In the genomic region with DNA sequence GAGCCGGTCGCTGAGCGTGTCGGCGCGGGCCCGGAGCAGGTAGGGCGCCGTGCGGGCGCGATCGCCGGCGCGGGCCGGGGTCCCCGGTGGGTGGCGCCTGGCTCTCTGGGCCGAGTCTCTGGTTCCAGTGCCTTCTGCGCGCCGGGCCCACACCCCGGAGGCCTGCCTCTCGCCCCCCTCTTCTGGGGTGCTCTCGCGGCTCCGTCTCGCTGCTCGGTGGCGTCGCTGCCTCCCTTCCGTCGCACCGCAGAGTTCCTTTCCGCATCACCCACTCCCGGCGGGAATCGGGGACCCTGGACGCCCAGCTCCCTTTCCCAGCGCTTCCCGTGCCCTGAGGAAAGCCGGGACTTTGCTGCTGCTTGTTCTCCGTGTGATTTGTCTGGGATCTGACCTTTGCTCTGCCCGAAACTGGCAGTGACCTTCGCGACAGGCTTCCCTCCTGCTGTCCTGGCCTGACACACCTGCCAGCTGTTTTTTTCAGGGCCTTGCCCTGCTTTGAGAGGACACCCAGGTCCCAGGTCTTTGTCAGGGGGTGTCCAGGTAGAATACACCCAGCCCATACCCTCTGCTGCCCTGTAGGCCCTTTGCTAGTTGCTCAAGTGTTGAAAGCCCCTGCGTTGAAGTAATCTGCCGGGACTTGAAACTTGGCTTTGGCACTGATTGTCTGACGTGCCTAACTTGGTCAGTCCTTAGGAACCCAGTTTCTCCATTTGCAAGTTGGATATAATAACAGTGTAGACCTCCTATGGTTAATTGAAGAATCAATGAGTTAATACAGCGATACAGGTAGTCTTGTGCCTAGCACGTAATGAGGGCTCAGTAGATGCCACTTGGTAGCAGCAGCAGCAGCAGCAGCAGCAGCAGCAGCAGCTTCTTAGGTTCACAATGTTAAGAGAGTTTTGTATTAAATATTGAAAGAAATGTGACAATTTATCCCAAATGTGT, we compare ENCODE assay signal across 8 cellular contexts. TPM values are rescaled to one million over a fixed set of nuclear protein-coding genes. Genes with fewer than 3 reads are reported as not detected.
DNase-seq lines count a peak whose midpoint lies in the region; ATAC-seq, FAIRE-seq and TF ChIP-seq lines count a peak whose summit lies in the region.

No MANE protein-coding gene starts in this region.

- peaks cover 51% of the 10 kb centered on the region for H3K79me2 ChIP-seq in GM23248 (ENCODE audit: insufficient read depth)

- no peaks in the 10 kb centered on the region for H3K9me2 ChIP-seq in GM23248 (ENCODE audit: insufficient read depth)

- peak overlapping the region; percentile 96 for H3K4me2 ChIP-seq in GM23248 (ENCODE audit: unreplicated experiment)

- H3K36me3 Mint-ChIP-seq in activated CD8-positive, alpha-beta T cell treated with anti-CD3 and anti-CD28 coated beads for 36 hours (ENCODE audit: low read depth) = peaks cover 2% of the 10 kb centered on the region

- H3F3A ChIP-seq in GM23248 (ENCODE audit: insufficient read depth) = peaks cover 23% of the 10 kb centered on the region

- H3K4me3 ChIP-seq in GM23248 (peak overlapping the region; percentile 90), mucosa of rectum (ENCODE audit: low read length in 2 of 2) (peak overlapping the region; percentile 80 to 92), upper lobe of left lung (peak overlapping the region; percentile 78 to 92 (median 84))

- in situ Hi-C loops in GM23248 (cut with MboI) = no loop called here

- H3K36me3 ChIP-seq in GM23248 (ENCODE audit: low read depth) = no peaks in the 10 kb centered on the region
- H3K36me3 ChIP-seq in mucosa of rectum (ENCODE audit: control insufficient read depth in 2 of 2, insufficient read depth in 2 of 2, low read length in 2 of 2) = no peaks in the 10 kb centered on the region
- H3K36me3 ChIP-seq in upper lobe of left lung = no peaks in the 10 kb centered on the region

- DNase-seq in GM12891 (ENCODE audit: insufficient read length, low spot score) = peak; percentile 37
- peak; percentile 63 for DNase-seq in GM23248
- DNase-seq in Kasumi-1 (lab: John Stamatoyannopoulos, UW) = peak; percentile 21 to 31
- DNase-seq in activated CD8-positive, alpha-beta T cell treated with anti-CD3 and anti-CD28 coated beads for 36 hours = peak; percentile 49
- DNase-seq in epithelial cell of prostate (ENCODE audit: low read depth, low spot score) = no peak
- DNase-seq in upper lobe of left lung = peak in 1 of 2 donors; percentile 49
- no peak for DNase-seq in GDM1 (lab: John Stamatoyannopoulos, UW)

- H3K9me3 Mint-ChIP-seq in activated CD8-positive, alpha-beta T cell treated with anti-CD3 and anti-CD28 coated beads for 36 hours = no peaks in the 10 kb centered on the region

- no peaks in the 10 kb centered on the region for H3K9me3 ChIP-seq in GM23248 (ENCODE audit: low read depth)
- H3K9me3 ChIP-seq in mucosa of rectum (ENCODE audit: control insufficient read depth in 2 of 2, low read length in 2 of 2) = no peaks in the 10 kb centered on the region
- H3K9me3 ChIP-seq in upper lobe of left lung = no peaks in the 10 kb centered on the region

- peak; percentile 38 for ATAC-seq in activated CD8-positive, alpha-beta T cell treated with anti-CD3 and anti-CD28 coated beads for 36 hours
- peak; percentile 49 to 60 for ATAC-seq in upper lobe of left lung (ENCODE audit: low FRiP score in 2 of 2)

- peak overlapping the region; percentile 64 for H3K27ac ChIP-seq in GM23248
- peak overlapping the region; percentile 60 for H3K27ac ChIP-seq in epithelial cell of prostate
- H3K27ac ChIP-seq in mucosa of rectum (ENCODE audit: low read depth in 2 of 2, low read length in 2 of 2) = peak overlapping the region; percentile 77 to 87
- H3K27ac ChIP-seq in upper lobe of left lung = peak overlapping the region; percentile 95 to 98 (median 96)

- H3K4me1 ChIP-seq in GM23248 (ENCODE audit: insufficient read depth) (peaks cover 36% of the 10 kb centered on the region), mucosa of rectum (ENCODE audit: control insufficient read depth in 2 of 2, insufficient read depth in 2 of 2, low read length in 2 of 2) (peaks cover 16 to 19% of the 10 kb centered on the region in 2 donors), upper lobe of left lung (peaks cover 22 to 37% (median 25%) of the 10 kb centered on the region in 4 donors)

- CTCF ChIA-PET in activated CD8-positive, alpha-beta T cell treated with anti-CD3 and anti-CD28 coated beads for 36 hours (lab: Charles Lee) = interaction anchor here (1.0 to 9.5 kb wide), 10 partner anchors 16 to 231 kb away, joined by 3 to 126 read pairs (median 6); no protein-coding TSS in a partner anchor

- H3K4me3 Mint-ChIP-seq in activated CD8-positive, alpha-beta T cell treated with anti-CD3 and anti-CD28 coated beads for 36 hours = peak overlapping the region; percentile 100

- no peak for TF ChIP-seq CTCF in activated CD8-positive, alpha-beta T cell treated with anti-CD3 and anti-CD28 coated beads for 36 hours (IDR thresholded peaks at IDR 0.05)
- TF ChIP-seq CTCF in upper lobe of left lung (IDR thresholded peaks at IDR 0.05) = peak in 2 of 6 experiments; percentile 1 to 35

- POLR2A ChIA-PET in activated CD8-positive, alpha-beta T cell treated with anti-CD3 and anti-CD28 coated beads for 36 hours (lab: Charles Lee) = interaction anchor here (0.7 kb wide), 1 partner anchor 18 kb away, joined by 3 read pairs; no protein-coding TSS in a partner anchor

- peak overlapping the region; percentile 86 for H2AFZ ChIP-seq in GM23248

- H3K27me3 Mint-ChIP-seq in activated CD8-positive, alpha-beta T cell treated with anti-CD3 and anti-CD28 coated beads for 36 hours = no peaks in the 10 kb centered on the region

- peak overlapping the region; percentile 92 for H3K9ac ChIP-seq in GM23248
- H3K9ac ChIP-seq in mucosa of rectum (ENCODE audit: low read depth in 1 of 2, low read length in 2 of 2) = peak overlapping the region; percentile 83 to 84

- H3K27ac Mint-ChIP-seq in activated CD8-positive, alpha-beta T cell treated with anti-CD3 and anti-CD28 coated beads for 36 hours = peak overlapping the region; percentile 96

- TF ChIP-seq EP300 in upper lobe of left lung (IDR thresholded peaks at IDR 0.05) = no peak

- WGBS in GM23248 (ENCODE audit: low coverage in 1 of 2, low lambda C conversion rate in 2 of 2, missing lambda C conversion rate in 2 of 2), 2 experiments = 1% methylated on average over 28 to 30 of the region's 52 CpGs
- 0 to 1% methylated on average over 10 to 32 of the region's 52 CpGs for WGBS in upper lobe of left lung, 2 donors

- peak; percentile 74 for FAIRE-seq in GM12891 (lab: Jason Lieb, UNC)

- intact Hi-C loops in activated CD8-positive, alpha-beta T cell treated with anti-CD3 and anti-CD28 coated beads for 36 hours (cut with micrococcal nuclease) = loop anchor here (5.0 kb wide), 1 partner anchor 53 kb away; no protein-coding TSS in a partner anchor

- 0 out of 2 replicates have a peak, but pooled peaks cover 5% of the 10 kb centered on the region for H4K20me1 ChIP-seq in GM23248 (ENCODE audit: insufficient read depth)

- H3K27me3 ChIP-seq in GM23248 (replicated peaks; ENCODE audit: insufficient read depth) (no peaks in the 10 kb centered on the region), mucosa of rectum (ENCODE audit: control insufficient read depth in 2 of 2, insufficient read depth in 2 of 2, low read length in 2 of 2) (no peaks in the 10 kb centered on the region), upper lobe of left lung (no peaks in the 10 kb centered on the region)

- H3K4me1 Mint-ChIP-seq in activated CD8-positive, alpha-beta T cell treated with anti-CD3 and anti-CD28 coated beads for 36 hours (ENCODE audit: low read depth) = peaks cover 43% of the 10 kb centered on the region

- no peak; the same call in 1 of the 2 replicates for TF ChIP-seq POLR2A in GM12891 (IDR thresholded peaks at IDR 0.05; ENCODE audit: low read depth, low read length)
- peak in 3 of 4 donors; percentile 21 to 36 (median 27) for TF ChIP-seq POLR2A in upper lobe of left lung (IDR thresholded peaks at IDR 0.05)

TF ChIP-seq in GM12891, 5 proteins besides CTCF, POLR2A, EP300 and RAD21:
- no peak for TF ChIP-seq POLR2AphosphoS5 (IDR thresholded peaks at IDR 0.05; ENCODE audit: low read depth, low read length)
- TF ChIP-seq SPI1 (IDR thresholded peaks at IDR 0.05; ENCODE audit: low read depth, low read length) = no peak
- TF ChIP-seq PAX5 (IDR thresholded peaks at IDR 0.05; ENCODE audit: insufficient read depth, low read length, severe bottlenecking) = no peak
- TF ChIP-seq TAF1 (IDR thresholded peaks at IDR 0.05; ENCODE audit: low read depth, low read length) = no peak
- TF ChIP-seq POU2F2 (IDR thresholded peaks at IDR 0.05; ENCODE audit: low read depth, low read length) = no peak

RNA-seq across cellular contexts. Expression of a gene that starts 0.8 kb away (rescaled TPM):
- polyA plus RNA-seq in GM12891 (2012; ENCODE audit: low read depth, missing spikeins) = 5.2 TPM
- 8.5 and 12.2 TPM in 2 replicates for total RNA-seq in GM23248 (2014; rRNA removed; shearing (Covaris generic))
- polyA plus RNA-seq in GM23248 (2016; fragmentation: Nextera tagmentation; extraction: Ambion mirVana) = 16.5 and 16.6 TPM in 2 replicates
- total RNA-seq in activated CD8-positive, alpha-beta T cell treated with anti-CD3 and anti-CD28 coated beads for 36 hours = 10 to 100 TPM; 16.9 to 17.2 TPM
- 10 to 100 TPM; 14.7 to 26.0 (median 18.8) TPM for total RNA-seq in upper lobe of left lung

Comparison
In these comparisons a context has a peak if more than half of its experiments do, and no peak if none do; other contexts are left out.
1. DNase-seq: peak in GM12891 (single experiment), GM23248 (single experiment), Kasumi-1 (2 of 2) and activated CD8-positive, alpha-beta T cell treated with anti-CD3 and anti-CD28 coated beads for 36 hours (single experiment); none in epithelial cell of prostate (single experiment) and GDM1 (single experiment).
2. Peak in every context shown above with its lines, with median percentiles within 50 percentile points of each other: H3K27ac ChIP-seq and H3K4me3 ChIP-seq.